ENCODE assay signal across 18 cellular contexts in the genomic region with DNA sequence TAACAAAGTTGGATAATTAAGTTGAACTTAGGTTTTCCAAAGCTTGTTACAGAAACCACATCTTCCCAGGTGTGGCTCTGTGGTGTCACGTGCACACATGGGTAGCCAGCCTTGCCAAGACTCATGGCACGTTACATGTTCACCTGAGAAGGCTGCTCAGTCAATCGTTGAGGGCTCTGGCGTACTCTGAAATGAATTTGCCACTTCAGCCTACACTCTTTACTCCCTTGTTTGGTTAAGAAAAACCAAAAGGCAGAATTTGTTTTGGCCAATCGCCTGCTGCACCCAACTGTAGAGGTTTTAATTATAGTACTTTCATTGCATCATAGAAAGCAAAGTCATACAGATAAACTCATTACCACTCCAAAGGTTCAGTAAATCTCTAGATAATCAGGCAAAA.
DNase-seq lines count a peak whose midpoint lies in the region; ATAC-seq and TF ChIP-seq lines count a peak whose summit lies in the region.
"Had no signal": no experiment of that assay in that cellular context is flagged by ENCODE, and none has a peak within 500 bp of the region (broad histone marks: within the 10 kb centered on the region; RNA-seq: fewer than 3 reads in every experiment).

No MANE protein-coding gene starts in this region.

- peaks cover 62% of the 10 kb centered on the region for H3K4me1 ChIP-seq in adipocyte (ENCODE audit: control insufficient read depth, insufficient read depth, low read length)
- peaks cover 23% of the 10 kb centered on the region for H3K4me1 ChIP-seq in lower lobe of right lung
- no peaks in the 10 kb centered on the region for H3K4me1 ChIP-seq in aorta (ENCODE audit: control insufficient read depth in 1 of 2, insufficient read depth in 2 of 2, low read length in 2 of 2)
- H3K4me1 ChIP-seq: Peyer's patch had no signal

- H3K27ac ChIP-seq in lower lobe of right lung = peak overlapping the region; percentile 53
- peak overlapping the region; percentile 58 to 95 for H3K27ac ChIP-seq in aorta (ENCODE audit: low read depth in 1 of 2, low read length in 2 of 2)
- H3K27ac ChIP-seq: neural progenitor cell, Peyer's patch had no signal

- no peaks in the 10 kb centered on the region for H3K27me3 ChIP-seq in adipocyte (replicated peaks; ENCODE audit: control insufficient read depth, insufficient read depth, low read length)
- no peaks in the 10 kb centered on the region for H3K27me3 ChIP-seq in lower lobe of right lung (ENCODE audit: low read depth)
- H3K27me3 ChIP-seq in aorta (ENCODE audit: control insufficient read depth in 1 of 2, insufficient read depth in 2 of 2, low read length in 1 of 2) = no peaks in the 10 kb centered on the region
- H3K27me3 ChIP-seq: neural progenitor cell, Peyer's patch had no signal

- no peak for TF ChIP-seq CTCF in lower lobe of right lung (IDR thresholded peaks at IDR 0.05)

- H3K36me3 ChIP-seq in adipocyte (ENCODE audit: control insufficient read depth, insufficient read depth, low read length, severe bottlenecking) (no peaks in the 10 kb centered on the region), lower lobe of right lung (no peaks in the 10 kb centered on the region), aorta (ENCODE audit: control insufficient read depth in 1 of 2, insufficient read depth in 2 of 2, low read length in 1 of 2) (no peaks in the 10 kb centered on the region)
- H3K36me3 ChIP-seq: neural progenitor cell, Peyer's patch had no signal

- 2 to 8% methylated on average over 5 of the region's 5 CpGs for WGBS in aorta, 2 donors

- H3K9ac ChIP-seq in adipocyte (ENCODE audit: low read length) = no peak overlapping the region
- H3K9ac ChIP-seq: neural progenitor cell had no signal

- intact Hi-C loops in lower lobe of right lung (cut with DNase I) (no loop called here), aorta (cut with DNase I) (no loop called here)

- peak; percentile 22 for DNase-seq in NCI-H345 (lab: John Stamatoyannopoulos, UW)
- DNase-seq in NCI-H345 treated with DMSO at 0.1 percent for 48 hours (lab: John Stamatoyannopoulos, UW; ENCODE audit: unreplicated experiment) = no peak
- DNase-seq in adipocyte (ENCODE audit: low read depth) = peak; percentile 29
- peak; percentile 77 for DNase-seq in lower lobe of right lung
- peak; percentile 50 to 75 for DNase-seq in aorta
- no peak for DNase-seq in DMS53 (lab: John Stamatoyannopoulos, UW)
- DNase-seq in NCI-H2171 (lab: John Stamatoyannopoulos, UW) = no peak
- DNase-seq: activated CD4-positive, alpha-beta T cell treated with anti-CD3 and anti-CD28 coated beads, Interleukin-2, amount 50 U/mL, for 4 hours; activated T-cell treated with anti-CD3 and anti-CD28 coated beads, Interleukin-2, amount 50 U/mL, for 48 hours; CD8-positive, alpha-beta T cell; cerebellar nuclear complex; NCI-H1048; stimulated activated CD4-positive, alpha-beta T cell treated with anti-CD3 and anti-CD28 coated beads, Interleukin-2, amount 100 ng/mL, for 48 hours had no signal

- no peaks in the 10 kb centered on the region for H3K9me3 ChIP-seq in adipocyte (ENCODE audit: control insufficient read depth, low read length)
- H3K9me3 ChIP-seq in lower lobe of right lung = no peaks in the 10 kb centered on the region
- no peaks in the 10 kb centered on the region for H3K9me3 ChIP-seq in aorta (ENCODE audit: control insufficient read depth, low read length)
- H3K9me3 ChIP-seq: Peyer's patch had no signal

- peak; percentile 88 to 96 for ATAC-seq in lower lobe of right lung
- ATAC-seq in aorta (ENCODE audit: low FRiP score) = peak; percentile 54
- ATAC-seq in HG03025 (IDR thresholded peaks at IDR 0.05; ENCODE audit: low FRiP score, unreplicated experiment) = no peak
- ATAC-seq: CD8-positive, alpha-beta T cell; HCT116; sciatic nerve had no signal

- H3K4me3 ChIP-seq in adipocyte (ENCODE audit: low read length) = no peak overlapping the region
- no peak overlapping the region for H3K4me3 ChIP-seq in lower lobe of right lung
- H3K4me3 ChIP-seq in aorta (ENCODE audit: low read length in 2 of 2) = no peak overlapping the region
- H3K4me3 ChIP-seq: neural progenitor cell, Peyer's patch had no signal

Comparison
In these comparisons a context has a peak if more than half of its experiments do, and no peak if none do; other contexts are left out.
1. DNase-seq: peak in NCI-H345 (single experiment), adipocyte (single experiment), lower lobe of right lung (single experiment) and aorta (2 of 2); none in NCI-H345 treated with DMSO at 0.1 percent for 48 hours (single experiment), DMS53 (single experiment) and NCI-H2171 (single experiment).